In genomic region chr9:34637356-34638137, GRCh38 we compare ENCODE assay signal across 8 cellular contexts. TPM values are rescaled to one million over a fixed set of nuclear protein-coding genes. Genes with fewer than 3 reads are reported as not detected.
DNase-seq lines count a peak whose midpoint lies in the region; ATAC-seq, FAIRE-seq and TF ChIP-seq lines count a peak whose summit lies in the region.

Gene SIGMAR1, minus strand, starts transcription at chr9:34637787. Its CDS starts 90 bp downstream, at chr9:34637697.

- peaks cover 9% of the 10 kb centered on the region for H3K23me2 ChIP-seq in H1 (ENCODE audit: low read depth, low read length)

- peak within 1 kb of the TSS; percentile 72 for H4K91ac ChIP-seq in H1 (replicated peaks; ENCODE audit: insufficient read length, low read length)
- H4K91ac ChIP-seq in mesenchymal stem cell (ENCODE audit: low read length), result peak within 1 kb of the TSS; percentile 94

- no peak within 1 kb of the TSS for H2AK5ac ChIP-seq in H1 (ENCODE audit: low read depth, low read length)
- H2AK5ac ChIP-seq in mesenchymal stem cell (ENCODE audit: low read length, severe bottlenecking), result peak within 1 kb of the TSS; percentile 30

- H3K27ac ChIP-seq in H1 (ENCODE audit: low read depth, low read length), result no peak within 1 kb of the TSS; the same call in 1 of the 2 replicates
- peak within 1 kb of the TSS; percentile 26 for H3K27ac ChIP-seq in mesenchymal stem cell (ENCODE audit: low read length, poor library complexity, severe bottlenecking)

- H3K56ac ChIP-seq in H1 (replicated peaks; ENCODE audit: insufficient read length, low read depth, low read length), result no peak within 1 kb of the TSS

- TF ChIP-seq CTCF in H1 (IDR thresholded peaks at IDR 0.05; ENCODE audit: control extremely low read depth in 1 of 3, insufficient read depth in 1 of 3, low read depth in 1 of 3, low read length in 3 of 3), result no peak

- H3K4me1 Mint-ChIP-seq in activated CD8-positive, alpha-beta memory T cell treated with anti-CD3 and anti-CD28 coated beads, Interleukin-2, amount 10 ng/mL, durations not matched to agents 7 days and 5 days, result peaks cover 36% of the 10 kb centered on the region

- H3K23ac ChIP-seq in H1 (ENCODE audit: insufficient read length) (no peak within 1 kb of the TSS), mesenchymal stem cell (ENCODE audit: low read length in 2 of 2) (peak within 1 kb of the TSS; percentile 51 to 97)

- H2BK15ac ChIP-seq in H1 (ENCODE audit: low read length) (peak within 1 kb of the TSS; percentile 90; the same call in 1 of the 2 replicates), mesenchymal stem cell (ENCODE audit: low read depth, poor library complexity, severe bottlenecking) (peak within 1 kb of the TSS; percentile 63)

- TF ChIP-seq EP300 in H1 (IDR thresholded peaks at IDR 0.05; ENCODE audit: borderline replicate concordance in 1 of 2, low read depth in 2 of 2, low read length in 2 of 2), result peak in 1 of 2 experiments; percentile 98; a peak in 2 of 3 replicates

- H3K27ac Mint-ChIP-seq in activated CD8-positive, alpha-beta memory T cell treated with anti-CD3 and anti-CD28 coated beads, Interleukin-2, amount 10 ng/mL, durations not matched to agents 7 days and 5 days, result peak within 1 kb of the TSS; percentile 87

- H3K27me3 Mint-ChIP-seq in activated CD8-positive, alpha-beta memory T cell treated with anti-CD3 and anti-CD28 coated beads, Interleukin-2, amount 10 ng/mL, durations not matched to agents 7 days and 5 days, result no peaks in the 10 kb centered on the region

- H2BK120ac ChIP-seq in H1 (replicated peaks; ENCODE audit: low read depth, low read length) (no peak within 1 kb of the TSS), mesenchymal stem cell (ENCODE audit: low read depth, low read length) (peak within 1 kb of the TSS; percentile 85)

- FAIRE-seq in H1 (lab: Jason Lieb, UNC), result no peak

- POLR2A ChIA-PET in H1 (lab: Charles Lee; ENCODE audit: partially characterized antibody), result interaction anchor here (0.6 to 11.3 kb wide), 13 partner anchors 8 to 172 kb away, joined by 3 to 127 read pairs (median 4); partner anchors contain the start of genes GALT, IL11RA and RPP25L

- peak within 1 kb of the TSS; percentile 85 for H3K4me3 Mint-ChIP-seq in activated CD8-positive, alpha-beta memory T cell treated with anti-CD3 and anti-CD28 coated beads, Interleukin-2, amount 10 ng/mL, durations not matched to agents 7 days and 5 days

- DNase-seq in COLO829 (ENCODE audit: low spot score) (peak; percentile 94), HUDEP-2 (lab: John Stamatoyannopoulos, UW; ENCODE audit: unreplicated experiment in 76 of 76) (peak; percentile 10 to 95 (median 88)), NOMO-1 treated with dmso at 0.1 percent for 144 hours (lab: John Stamatoyannopoulos, UW; ENCODE audit: unreplicated experiment) (peak; percentile 95), H1 (ENCODE audit: low read depth in 1 of 2, low spot score in 2 of 2) (peak; percentile 63 to 96), mesenchymal stem cell (peak; percentile 92)
- peak; percentile 95 for DNase-seq in activated CD8-positive, alpha-beta memory T cell treated with anti-CD3 and anti-CD28 coated beads, Interleukin-2, amount 10 ng/mL, durations not matched to agents 7 days and 5 days
- peak; percentile 79 for DNase-seq in stimulated activated CD8-positive, alpha-beta memory T cell treated with anti-CD3 and anti-CD28 coated beads, Interleukin-12 subunit alpha, Interleukin-12 subunit beta, amount 100 ng/mL, for 24 hours (ENCODE audit: extremely low read depth)

- CTCF ChIA-PET in activated CD8-positive, alpha-beta memory T cell treated with anti-CD3 and anti-CD28 coated beads, Interleukin-2, amount 10 ng/mL, durations not matched to agents 7 days and 5 days (lab: Charles Lee), result interaction anchor here (0.6 to 12.5 kb wide), 12 partner anchors 8 to 976 kb away, joined by 3 to 293 read pairs (median 6); partner anchors contain the start of genes ARID3C, CCL27, DCTN3 and FANCG
- CTCF ChIA-PET in H1 (lab: Charles Lee; ENCODE audit: partially characterized antibody), result interaction anchor here (0.7 to 18.5 kb wide), 19 partner anchors 9 to 201 kb away, joined by 3 to 401 read pairs (median 4); partner anchors contain the start of genes ARID3C, CCL21, CCL27 and DCTN3

- peaks cover 0 to 6% (median 3%) of the 10 kb centered on the region in 4 experiments; a peak in 2 of 7 replicates for H3K27me3 ChIP-seq in H1 (replicated peaks in 1 of 4; ENCODE audit: control insufficient read depth in 3 of 4, extremely low read depth in 1 of 4, insufficient read depth in 3 of 4, low read length in 3 of 4)
- no peaks in the 10 kb centered on the region for H3K27me3 ChIP-seq in mesenchymal stem cell (ENCODE audit: control insufficient read depth in 1 of 2, insufficient read depth in 1 of 2, low read length in 2 of 2)

- H3K36me3 Mint-ChIP-seq in activated CD8-positive, alpha-beta memory T cell treated with anti-CD3 and anti-CD28 coated beads, Interleukin-2, amount 10 ng/mL, durations not matched to agents 7 days and 5 days, result peaks cover 12% of the 10 kb centered on the region

- H4K20me1 ChIP-seq in H1 (replicated peaks in 1 of 2; ENCODE audit: control insufficient read depth in 1 of 2, insufficient read depth in 2 of 2, low read length in 2 of 2), result peaks cover 0 to 11% of the 10 kb centered on the region in 2 experiments

- TF ChIP-seq POLR2A in H1 (IDR thresholded peaks at IDR 0.05; ENCODE audit: control extremely low read depth in 1 of 2, low read depth in 2 of 2, low read length in 2 of 2), result peak; percentile 49 to 61; a peak in 2 of 3 replicates

- peak within 1 kb of the TSS; percentile 88 for H3K4ac ChIP-seq in H1 (replicated peaks; ENCODE audit: insufficient read length, low read depth, low read length)
- H3K4ac ChIP-seq in mesenchymal stem cell (ENCODE audit: low read depth in 1 of 2, low read length in 2 of 2), result peak within 1 kb of the TSS; percentile 88 to 99

- H3K9me3 ChIP-seq in H1 (ENCODE audit: insufficient read depth in 2 of 2, low read depth in 1 of 2, low read length in 1 of 2) (no peaks in the 10 kb centered on the region), mesenchymal stem cell (ENCODE audit: control insufficient read depth, low read length) (no peaks in the 10 kb centered on the region)

- H2BK5ac ChIP-seq in H1 (ENCODE audit: low read depth, low read length) (peak within 1 kb of the TSS; percentile 86; the same call in 1 of the 2 replicates), mesenchymal stem cell (ENCODE audit: low read depth, low read length, poor library complexity, severe bottlenecking) (peak within 1 kb of the TSS; percentile 35)

- H3K4me3 ChIP-seq in H1 (ENCODE audit: extremely low read depth in 1 of 4, insufficient read depth in 2 of 4, low read depth in 3 of 4, low read length in 4 of 4) (peak within 1 kb of the TSS; percentile 71 to 78 (median 77)), mesenchymal stem cell (ENCODE audit: insufficient read depth in 1 of 2, low read depth in 1 of 2, low read length in 2 of 2) (peak within 1 kb of the TSS; percentile 85 to 88)

- H4K8ac ChIP-seq in H1 (ENCODE audit: extremely low read depth, insufficient read depth, low read length) (peak within 1 kb of the TSS; percentile 77), mesenchymal stem cell (ENCODE audit: low read length) (peak within 1 kb of the TSS; percentile 99)

- H3K79me1 ChIP-seq in H1 (ENCODE audit: low read depth, low read length), result peaks cover 10% of the 10 kb centered on the region
- peaks cover 22% of the 10 kb centered on the region for H3K79me1 ChIP-seq in mesenchymal stem cell (replicated peaks; ENCODE audit: low read length, poor library complexity, severe bottlenecking)

- H3K9ac ChIP-seq in H1 (replicated peaks in 1 of 4; ENCODE audit: extremely low read depth in 1 of 4, low read depth in 3 of 4, low read length in 3 of 4) (peak within 1 kb of the TSS; percentile 63 to 74 (median 70)), mesenchymal stem cell (ENCODE audit: low read length) (peak within 1 kb of the TSS; percentile 93)

- H3K18ac ChIP-seq in H1 (ENCODE audit: extremely low read depth, low read length) (peak within 1 kb of the TSS; percentile 97), mesenchymal stem cell (ENCODE audit: low read depth in 1 of 2, low read length in 2 of 2) (peak within 1 kb of the TSS; percentile 96 to 100)

- H2BK12ac ChIP-seq in H1 (ENCODE audit: low read depth, low read length) (peak within 1 kb of the TSS; percentile 68; the same call in 1 of the 2 replicates), mesenchymal stem cell (ENCODE audit: low read length in 2 of 2) (peak within 1 kb of the TSS in 1 of 2 experiments; percentile 91)

- peaks cover 0 to 11% of the 10 kb centered on the region in 2 experiments; a peak in 2 of 4 replicates for H3K79me2 ChIP-seq in H1 (ENCODE audit: control insufficient read depth in 1 of 2, insufficient read depth in 2 of 2, low read length in 2 of 2)

- H2AFZ ChIP-seq in H1 (ENCODE audit: low read length) (no peak within 1 kb of the TSS; the same call in 1 of the 2 replicates), mesenchymal stem cell (ENCODE audit: low read depth, low read length) (peak within 1 kb of the TSS; percentile 99)

- H3K4me2 ChIP-seq in H1 (ENCODE audit: insufficient read depth in 1 of 2, low read depth in 2 of 2, low read length in 2 of 2) (peak within 1 kb of the TSS; percentile 84 to 91), mesenchymal stem cell (ENCODE audit: low read length, poor library complexity, severe bottlenecking) (peak within 1 kb of the TSS; percentile 99)

- H3K14ac ChIP-seq in H1 (ENCODE audit: insufficient read length), result no peak within 1 kb of the TSS
- H3K14ac ChIP-seq in mesenchymal stem cell (ENCODE audit: low read length in 2 of 2), result peak within 1 kb of the TSS; percentile 43 to 100

- no peak for TF ChIP-seq RAD21 in H1 (IDR thresholded peaks at IDR 0.05 in 1 of 2, conservative IDR thresholded peaks at IDR 0.05 in 1 of 2; ENCODE audit: low read depth in 2 of 2, low read length in 2 of 2)

- peak; percentile 69 for ATAC-seq in GM21367 (IDR thresholded peaks at IDR 0.05; ENCODE audit: unreplicated experiment)
- peak; percentile 95 for ATAC-seq in activated CD8-positive, alpha-beta memory T cell treated with anti-CD3 and anti-CD28 coated beads, Interleukin-2, amount 10 ng/mL, durations not matched to agents 7 days and 5 days

- H2BK20ac ChIP-seq in H1 (ENCODE audit: low read length), result no peak within 1 kb of the TSS

- H3K36me3 ChIP-seq in H1 (ENCODE audit: control insufficient read depth in 2 of 4, insufficient read depth in 4 of 4, low read length in 3 of 4), result peaks cover 0 to 6% (median 2%) of the 10 kb centered on the region in 4 experiments; a peak in 3 of 8 replicates
- H3K36me3 ChIP-seq in mesenchymal stem cell (ENCODE audit: control insufficient read depth in 1 of 2, insufficient read depth in 2 of 2, low read depth in 1 of 2, low read length in 2 of 2), result peaks cover 11 to 13% of the 10 kb centered on the region in 2 experiments

- H3K9me3 Mint-ChIP-seq in activated CD8-positive, alpha-beta memory T cell treated with anti-CD3 and anti-CD28 coated beads, Interleukin-2, amount 10 ng/mL, durations not matched to agents 7 days and 5 days (ENCODE audit: low read depth), result no peaks in the 10 kb centered on the region

- peaks cover 2 to 11% (median 8%) of the 10 kb centered on the region in 4 experiments; a peak in 4 of 7 replicates for H3K4me1 ChIP-seq in H1 (replicated peaks in 1 of 4; ENCODE audit: control insufficient read depth in 3 of 4, insufficient read depth in 4 of 4, low read length in 3 of 4)
- peaks cover 19% of the 10 kb centered on the region for H3K4me1 ChIP-seq in mesenchymal stem cell (ENCODE audit: control insufficient read depth, insufficient read depth, low read depth, low read length)

- no peak within 1 kb of the TSS for H4K5ac ChIP-seq in H1 (ENCODE audit: insufficient read length, low read depth, low read length)

- 2% methylated on average over 54 of the region's 74 CpGs; no CpG with 5 or more reads in 1 of the 2 experiments for WGBS in H1 (ENCODE audit: extremely low coverage in 1 of 2, insufficient coverage in 1 of 2, insufficient read length in 1 of 2, insufficient replicate concordance in 2 of 2, low coverage in 1 of 2, low lambda C conversion rate in 2 of 2, missing lambda C conversion rate in 1 of 2), 2 experiments
- 2% methylated on average over 74 of the region's 74 CpGs for WGBS in mesenchymal stem cell

RNA-seq across cellular contexts. Expression of gene SIGMAR1, which starts in this region (rescaled TPM):
- 10 to 100 TPM; 66.1 to 82.1 TPM for total RNA-seq in activated CD8-positive, alpha-beta memory T cell treated with anti-CD3 and anti-CD28 coated beads, Interleukin-2, amount 10 ng/mL, durations not matched to agents 7 days and 5 days
- total RNA-seq in H1 (2021; fragmentation: NEBNext Ultra II Directional; extraction: Animal tissue kit (Norgen Biotek cat#: 25700)), result 84.2 and 86.8 TPM in 2 replicates
- polyA plus RNA-seq in H1 (2011; rRNA removed), result 134 and 169 TPM in 2 replicates
- 106 TPM for polyA plus RNA-seq in H1 (2011; cell fraction: cytosol; rRNA removed)
- 96.3 TPM for polyA plus RNA-seq in H1 (2011; cell fraction: nucleus; rRNA removed)
- 93.0 to 157 TPM (median 138 TPM) in 4 replicates for polyA plus RNA-seq in H1 (2012, experiment 1 of 2)
- 125 TPM for polyA plus RNA-seq in H1 (2012, experiment 2 of 2)
- 118 TPM for polyA plus RNA-seq in H1 (2013, experiment 1 of 2)
- 156 TPM for polyA plus RNA-seq in H1 (2013, experiment 2 of 2)
- 76.9 and 81.2 TPM in 2 replicates for polyA minus RNA-seq in H1 (2011; rRNA and poly(A)+ RNA removed)
- polyA minus RNA-seq in H1 (2011; cell fraction: cytosol; rRNA and poly(A)+ RNA removed), result 57.5 TPM
- polyA minus RNA-seq in H1 (2011; cell fraction: nucleus; rRNA and poly(A)+ RNA removed), result 59.4 TPM
- 83.0 TPM for polyA plus RNA-seq in mesenchymal stem cell (2013, experiment 1 of 2)
- 83.4 TPM for polyA plus RNA-seq in mesenchymal stem cell (2013, experiment 2 of 2)
